Comparison of ENCODE assay signal across 8 cellular contexts in genomic region chr19:15432018-15432494, GRCh38. TPM values are rescaled to one million over a fixed set of nuclear protein-coding genes. Genes with fewer than 3 reads are reported as not detected.
DNase-seq lines count a peak whose midpoint lies in the region; ATAC-seq and TF ChIP-seq lines count a peak whose summit lies in the region.

No MANE protein-coding gene starts in this region.

- peak overlapping the region; percentile 55; the same call in 1 of the 2 replicates for H3K27ac ChIP-seq in HUES64 (ENCODE audit: low read depth, low read length)
- peak overlapping the region in 2 of 3 donors; percentile 10 to 38 for H3K27ac ChIP-seq in right lobe of liver
- H3K27ac ChIP-seq in suprapubic skin, result peak overlapping the region; percentile 74

- H3K27me3 ChIP-seq in HUES64 (ENCODE audit: insufficient read depth, low read length) (no peaks in the 10 kb centered on the region), right lobe of liver (no peaks in the 10 kb centered on the region), suprapubic skin (no peaks in the 10 kb centered on the region)

- 1% methylated on average over 31 of the region's 44 CpGs for WGBS in HUES64
- under 1% methylated on average over 29 of the region's 44 CpGs for WGBS in right lobe of liver (ENCODE audit: insufficient coverage, low coverage, low lambda C conversion rate, missing lambda C conversion rate)
- WGBS in suprapubic skin, result 0% methylated on average over 2 of the region's 44 CpGs

- H3K9me3 ChIP-seq in HUES64 (ENCODE audit: insufficient read depth, low read depth, low read length) (no peaks in the 10 kb centered on the region), right lobe of liver (no peaks in the 10 kb centered on the region), suprapubic skin (no peaks in the 10 kb centered on the region)

- H3K4me3 ChIP-seq in GM12865 (ENCODE audit: low read depth, low read length), result peak overlapping the region; percentile 95
- H3K4me3 ChIP-seq in HUES64 (ENCODE audit: low read length), result peak overlapping the region; percentile 96
- peak overlapping the region; percentile 66 to 81 (median 73) for H3K4me3 ChIP-seq in right lobe of liver
- peak overlapping the region; percentile 95 for H3K4me3 ChIP-seq in suprapubic skin

- TF ChIP-seq POLR2A in right lobe of liver (IDR thresholded peaks at IDR 0.05) (no peak), suprapubic skin (IDR thresholded peaks at IDR 0.05) (no peak)

- 0 out of 2 replicates have a peak, but pooled peaks cover 7% of the 10 kb centered on the region for H3K36me3 ChIP-seq in HUES64 (ENCODE audit: insufficient read depth, low read length)
- peaks cover 0 to 3% (median 0%) of the 10 kb centered on the region in 4 donors for H3K36me3 ChIP-seq in right lobe of liver
- peaks cover 29% of the 10 kb centered on the region for H3K36me3 ChIP-seq in suprapubic skin

- peak overlapping the region; percentile 89 for H3K9ac ChIP-seq in HUES64 (ENCODE audit: low read depth, low read length)

- H3K4me1 ChIP-seq in HUES64 (ENCODE audit: insufficient read depth, low read length) (peaks cover 10% of the 10 kb centered on the region; the same call in 1 of the 2 replicates), right lobe of liver (peaks cover 0 to 19% (median 6%) of the 10 kb centered on the region in 4 donors), suprapubic skin (peaks cover 38% of the 10 kb centered on the region)

- no peak for DNase-seq in GM12865 (ENCODE audit: low read depth)
- DNase-seq in astrocyte of the hippocampus (ENCODE audit: low read depth, low spot score), result peak; percentile 30
- DNase-seq in right lobe of liver, result no peak
- peak in 1 of 2 donors; percentile 64 for DNase-seq in suprapubic skin (ENCODE audit: low spot score in 2 of 2)
- no peak for DNase-seq in posterior vena cava (ENCODE audit: low spot score)
- no peak for DNase-seq in DMS79 treated with DMSO at 0.1 percent for 48 hours (lab: John Stamatoyannopoulos, UW)

- intact Hi-C loops in right lobe of liver (cut with DNase I), result no loop called here
- intact Hi-C loops in posterior vena cava (cut with DNase I), result no loop called here

- ATAC-seq in right lobe of liver (no peak), GM21576 (IDR thresholded peaks at IDR 0.05; ENCODE audit: unreplicated experiment) (no peak)

- TF ChIP-seq CTCF in GM12865 (IDR thresholded peaks at IDR 0.05; ENCODE audit: insufficient read depth, low read depth, low read length, missing control alignments) (no peak), right lobe of liver (IDR thresholded peaks at IDR 0.05) (no peak), suprapubic skin (IDR thresholded peaks at IDR 0.05) (no peak)

- no peak for TF ChIP-seq EP300 in suprapubic skin (IDR thresholded peaks at IDR 0.05)

RNA-seq across cellular contexts. Expression of gene AKAP8L, which starts 13.3 kb away (rescaled TPM):
- 58.4 TPM for polyA plus RNA-seq in HUES64 (2013, experiment 1 of 2)
- 70.2 TPM for polyA plus RNA-seq in HUES64 (2013, experiment 2 of 2)
- 10 to 100 TPM; 27.4 to 69.4 (median 49.6) TPM for total RNA-seq in right lobe of liver
- total RNA-seq in suprapubic skin, result 100 to 1,000 TPM in 2 of 4 donors, 10 to 100 TPM in 2; 97.5 to 259 (median 118) TPM
- 10 to 100 TPM; 52.6 to 65.7 TPM for total RNA-seq in posterior vena cava

RNA-seq across cellular contexts. Expression of gene WIZ, which starts 17.7 kb away (rescaled TPM):
- polyA plus RNA-seq in HUES64 (2013, experiment 1 of 2), result 30.4 TPM
- 32.7 TPM for polyA plus RNA-seq in HUES64 (2013, experiment 2 of 2)
- 10 to 100 TPM; 12.5 to 24.4 (median 14.6) TPM for total RNA-seq in right lobe of liver
- total RNA-seq in suprapubic skin, result 10 to 100 TPM; 39.1 to 44.9 (median 41.0) TPM
- total RNA-seq in posterior vena cava, result 10 to 100 TPM; 33.2 to 44.2 TPM

RNA-seq across cellular contexts. Expression of gene RASAL3, which starts 32.3 kb away (rescaled TPM):
- polyA plus RNA-seq in HUES64 (2013, experiment 1 of 2), result not detected
- polyA plus RNA-seq in HUES64 (2013, experiment 2 of 2), result not detected
- total RNA-seq in right lobe of liver, result 1 to 10 TPM in 4 of 6 experiments, under 1 TPM in 2; 0.75 to 1.9 (median 1.1) TPM
- total RNA-seq in suprapubic skin, result 1 to 10 TPM in 2 of 4 donors, under 1 TPM in 2; 0.70 to 2.4 (median 1.0) TPM
- 1 to 10 TPM; 2.3 to 3.7 TPM for total RNA-seq in posterior vena cava

RNA-seq across cellular contexts. Expression of gene PGLYRP2, which starts 47.2 kb away (rescaled TPM):
- polyA plus RNA-seq in HUES64 (2013, experiment 1 of 2), result not detected
- polyA plus RNA-seq in HUES64 (2013, experiment 2 of 2), result not detected
- total RNA-seq in right lobe of liver (100 to 1,000 TPM in 2 of 6 experiments, 10 to 100 TPM in 4; 45.1 to 135 (median 59.2) TPM), suprapubic skin (under 1 TPM in 1 of 4 donors, not detected in 3; 0.21 TPM), posterior vena cava (not detected)

RNA-seq across cellular contexts. Expression of gene AKAP8, which starts 52.5 kb away (rescaled TPM):
- polyA plus RNA-seq in HUES64 (2013, experiment 1 of 2), result 19.7 TPM
- 18.3 TPM for polyA plus RNA-seq in HUES64 (2013, experiment 2 of 2)
- total RNA-seq in right lobe of liver, result 10 to 100 TPM in 5 of 6 experiments, 1 to 10 TPM in 1; 10.0 to 20.2 (median 13.3) TPM
- total RNA-seq in suprapubic skin, result 10 to 100 TPM; 25.3 to 77.9 (median 41.6) TPM
- total RNA-seq in posterior vena cava, result 10 to 100 TPM; 24.2 to 33.6 TPM

Comparison
In these comparisons a context has a peak if more than half of its experiments do, and no peak if none do; other contexts are left out.
1. H3K27ac ChIP-seq: peak in every context shown above with its lines; median percentile 74 in suprapubic skin; 55 in HUES64; 24 in right lobe of liver.